In genomic region chr2:126288362-126288761, GRCh38 we compare ENCODE assay signal across 28 cellular contexts.
"Had no signal": no experiment of that assay in that cellular context is flagged by ENCODE, and none has a peak within 500 bp of the region (broad histone marks: within the 10 kb centered on the region; RNA-seq: fewer than 3 reads in every experiment).

No MANE protein-coding gene starts in this region.

- H3K27ac Mint-ChIP-seq: stimulated activated effector memory CD8-positive, alpha-beta T cell treated with anti-CD3 and anti-CD28 coated beads, Interleukin-12 subunit alpha, Interleukin-12 subunit beta, amount 100 ng/mL, for 72 hours; stimulated activated memory B cell treated with anti-CD40 and anti-IgM and Interleukin-4, amounts not matched to agents 10 μg/mL and 1 μg/mL and 100 μg/mL, for 72 hours; stimulated activated naive B cell treated with anti-CD40 and anti-IgM and Interleukin-4, amounts not matched to agents 10 μg/mL and 1 μg/mL and 100 μg/mL, for 72 hours; stimulated activated naive CD8-positive, alpha-beta T cell treated with anti-CD3 and anti-CD28 coated beads, Interleukin-15, amount 100 ng/mL, for 72 hours; stimulated activated naive CD8-positive, alpha-beta T cell treated with anti-CD3 and anti-CD28 coated beads, Interleukin-15, Interleukin-2, amounts not matched to agents 100 ng/mL and 50 ng/mL, for 24 hours; type B pancreatic cell had no signal

- H3K36me3 ChIP-seq: stomach, suprapubic skin, thoracic aorta, thyroid gland, tibial artery, tibial nerve, transverse colon, upper lobe of left lung, upper lobe of right lung, uterus, vagina had no signal

- H3K9me3 Mint-ChIP-seq: stimulated activated effector memory CD8-positive, alpha-beta T cell treated with anti-CD3 and anti-CD28 coated beads, Interleukin-12 subunit alpha, Interleukin-12 subunit beta, amount 100 ng/mL, for 72 hours; stimulated activated naive CD8-positive, alpha-beta T cell treated with anti-CD3 and anti-CD28 coated beads, Interleukin-15, amount 100 ng/mL, for 72 hours; stimulated activated naive CD8-positive, alpha-beta T cell treated with anti-CD3 and anti-CD28 coated beads, Interleukin-15, Interleukin-2, amounts not matched to agents 100 ng/mL and 50 ng/mL, for 24 hours; type B pancreatic cell had no signal

- H3K27me3 Mint-ChIP-seq: stimulated activated memory B cell treated with anti-CD40 and anti-IgM and Interleukin-4, amounts not matched to agents 10 μg/mL and 1 μg/mL and 100 μg/mL, for 72 hours had no signal

- H3K4me1 Mint-ChIP-seq: stimulated activated effector memory CD8-positive, alpha-beta T cell treated with anti-CD3 and anti-CD28 coated beads, Interleukin-12 subunit alpha, Interleukin-12 subunit beta, amount 100 ng/mL, for 72 hours; stimulated activated memory B cell treated with anti-CD40 and anti-IgM and Interleukin-4, amounts not matched to agents 10 μg/mL and 1 μg/mL and 100 μg/mL, for 72 hours; stimulated activated naive B cell treated with anti-CD40 and anti-IgM and Interleukin-4, amounts not matched to agents 10 μg/mL and 1 μg/mL and 100 μg/mL, for 72 hours; stimulated activated naive CD8-positive, alpha-beta T cell treated with anti-CD3 and anti-CD28 coated beads, Interleukin-15, amount 100 ng/mL, for 72 hours had no signal

- H3K27ac ChIP-seq: stomach, suprapubic skin, testis, thoracic aorta, thyroid gland, tibial artery, tibial nerve, transverse colon, upper lobe of left lung, upper lobe of right lung, uterus, vagina had no signal

- ATAC-seq: stimulated activated effector memory CD8-positive, alpha-beta T cell treated with anti-CD3 and anti-CD28 coated beads, Interleukin-12 subunit alpha, Interleukin-12 subunit beta, amount 100 ng/mL, for 72 hours; stimulated activated memory B cell treated with anti-CD40 and anti-IgM and Interleukin-4, amounts not matched to agents 10 μg/mL and 1 μg/mL and 100 μg/mL, for 72 hours; stimulated activated naive B cell treated with anti-CD40 and anti-IgM and Interleukin-4, amounts not matched to agents 10 μg/mL and 1 μg/mL and 100 μg/mL, for 72 hours; stimulated activated naive CD8-positive, alpha-beta T cell treated with anti-CD3 and anti-CD28 coated beads, Interleukin-15, amount 100 ng/mL, for 72 hours; stimulated activated naive CD8-positive, alpha-beta T cell treated with anti-CD3 and anti-CD28 coated beads, Interleukin-15, Interleukin-2, amounts not matched to agents 100 U/mL and 50 U/mL, for 24 hours; upper lobe of right lung had no signal

- FAIRE-seq: urothelium cell line had no signal

- H3K27me3 ChIP-seq: stomach, suprapubic skin, testis, thyroid gland, tibial artery, tibial nerve, transverse colon, upper lobe of left lung, upper lobe of right lung, uterus, vagina had no signal

- H3K4me3 Mint-ChIP-seq: stimulated activated effector memory CD8-positive, alpha-beta T cell treated with anti-CD3 and anti-CD28 coated beads, Interleukin-12 subunit alpha, Interleukin-12 subunit beta, amount 100 ng/mL, for 72 hours; stimulated activated memory B cell treated with anti-CD40 and anti-IgM and Interleukin-4, amounts not matched to agents 10 μg/mL and 1 μg/mL and 100 μg/mL, for 72 hours; stimulated activated naive B cell treated with anti-CD40 and anti-IgM and Interleukin-4, amounts not matched to agents 10 μg/mL and 1 μg/mL and 100 μg/mL, for 72 hours; stimulated activated naive CD8-positive, alpha-beta T cell treated with anti-CD3 and anti-CD28 coated beads, Interleukin-15, amount 100 ng/mL, for 72 hours; stimulated activated naive CD8-positive, alpha-beta T cell treated with anti-CD3 and anti-CD28 coated beads, Interleukin-15, Interleukin-2, amounts not matched to agents 100 ng/mL and 50 ng/mL, for 24 hours; type B pancreatic cell had no signal

- H3K9me3 ChIP-seq: stomach, suprapubic skin, testis, thoracic aorta, thyroid gland, tibial artery, tibial nerve, transverse colon, upper lobe of left lung, upper lobe of right lung, uterus, vagina had no signal

- H3K36me3 Mint-ChIP-seq: stimulated activated effector memory CD8-positive, alpha-beta T cell treated with anti-CD3 and anti-CD28 coated beads, Interleukin-12 subunit alpha, Interleukin-12 subunit beta, amount 100 ng/mL, for 72 hours; stimulated activated memory B cell treated with anti-CD40 and anti-IgM and Interleukin-4, amounts not matched to agents 10 μg/mL and 1 μg/mL and 100 μg/mL, for 72 hours; stimulated activated naive B cell treated with anti-CD40 and anti-IgM and Interleukin-4, amounts not matched to agents 10 μg/mL and 1 μg/mL and 100 μg/mL, for 72 hours; type B pancreatic cell had no signal

- DNase-seq: stimulated activated CD4-positive, alpha-beta T cell treated with anti-CD3 and anti-CD28 coated beads, Interleukin-2, amount 100 ng/mL, for 48 hours; stimulated activated CD4-positive, alpha-beta T cell treated with anti-CD3 and anti-CD28 coated beads, Interleukin-4, amount 100 ng/mL, for 24 hours; stimulated activated CD4-positive, alpha-beta T cell treated with anti-CD3 and anti-CD28 coated beads, Interleukin-4, amount 100 ng/mL, for 4 hours; stimulated activated CD8-positive, alpha-beta memory T cell treated with anti-CD3 and anti-CD28 coated beads, Interleukin-4, amount 100 ng/mL, for 48 hours; stimulated activated naive B cell treated with anti-CD40 and anti-IgM and Interleukin-4, amounts not matched to agents 10 μg/mL and 1 μg/mL and 100 μg/mL, for 72 hours; stimulated activated naive CD4-positive, alpha-beta T cell; stimulated activated naive CD4-positive, alpha-beta T cell treated with Interleukin-2 at 50 U/mL for 16 hours; stimulated activated naive CD8-positive, alpha-beta T cell treated with anti-CD3 and anti-CD28 coated beads, Interleukin-15, amount 100 ng/mL, for 72 hours; stimulated activated naive CD8-positive, alpha-beta T cell treated with anti-CD3 and anti-CD28 coated beads, Interleukin-15, Interleukin-2, amounts not matched to agents 100 U/mL and 50 U/mL, for 24 hours; stomach; substantia nigra; testis; thyroid gland; tibial artery; transverse colon; trophoblast cell; upper lobe of left lung; upper lobe of right lung; uterus had no signal

- H3K4me1 ChIP-seq: stomach, suprapubic skin, testis, thyroid gland, tibial artery, tibial nerve, transverse colon, upper lobe of left lung, upper lobe of right lung, uterus, vagina had no signal

- H3K4me3 ChIP-seq: stomach, suprapubic skin, testis, thoracic aorta, thyroid gland, tibial artery, tibial nerve, transverse colon, upper lobe of left lung, upper lobe of right lung, uterus, vagina had no signal
